ENCODE assay signal across 26 cellular contexts in genomic region chr3:141594357-141594756, GRCh38.
"Had no signal": no experiment of that assay in that cellular context is flagged by ENCODE, and none has a peak within 500 bp of the region (broad histone marks: within the 10 kb centered on the region; RNA-seq: fewer than 3 reads in every experiment).

No MANE protein-coding gene starts in this region.

- H3K27me3 Mint-ChIP-seq: stimulated activated memory B cell treated with anti-CD40 and anti-IgM and Interleukin-4, amounts not matched to agents 10 μg/mL and 1 μg/mL and 100 μg/mL, for 72 hours; type B pancreatic cell had no signal

- H3K4me1 ChIP-seq: esophagus squamous epithelium, lower lobe of right lung, psoas muscle, spleen, testis had no signal

- H3K4me3 Mint-ChIP-seq: natural killer cell; stimulated activated memory B cell treated with anti-CD40 and anti-IgM and Interleukin-4, amounts not matched to agents 10 μg/mL and 1 μg/mL and 100 μg/mL, for 72 hours; type B pancreatic cell had no signal

- FAIRE-seq: keratinocyte had no signal

- H3K9me3 ChIP-seq: lower lobe of right lung, ovary, psoas muscle, spleen, testis, tibial artery had no signal

- H3K4me1 Mint-ChIP-seq: stimulated activated memory B cell treated with anti-CD40 and anti-IgM and Interleukin-4, amounts not matched to agents 10 μg/mL and 1 μg/mL and 100 μg/mL, for 72 hours had no signal

- H3K27ac ChIP-seq: coronary artery, esophagus squamous epithelium, lower lobe of right lung, ovary, psoas muscle, skin epidermis, spleen, testis, tibial artery had no signal

- ATAC-seq: left ventricle myocardium superior; lower lobe of right lung; natural killer cell; psoas muscle; right cardiac atrium; stimulated activated memory B cell treated with anti-CD40 and anti-IgM and Interleukin-4, amounts not matched to agents 10 μg/mL and 1 μg/mL and 100 μg/mL, for 72 hours; stimulated activated naive CD8-positive, alpha-beta T cell treated with anti-CD3 and anti-CD28 coated beads, Interleukin-15, Interleukin-2, amounts not matched to agents 100 U/mL and 50 U/mL, for 24 hours had no signal

- H3K36me3 ChIP-seq: ovary had no signal

- H3K4me3 ChIP-seq: coronary artery, esophagus squamous epithelium, lower lobe of right lung, ovary, psoas muscle, skin epidermis, spleen, testis, tibial artery had no signal

- DNase-seq: dermis blood vessel endothelial cell; effector memory CD4-positive, alpha-beta T cell; erythroblast; esophagus squamous epithelium; foreskin melanocyte; glutamatergic neuron; hypothalamus; left ventricle myocardium superior; lower lobe of right lung; natural killer cell; occipital lobe; ovary; posterior cingulate gyrus; psoas muscle; right cardiac atrium; spleen; stimulated activated CD4-positive, alpha-beta T cell treated with anti-CD3 and anti-CD28 coated beads, Interleukin-4, amount 100 ng/mL, for 4 hours; stimulated activated naive CD8-positive, alpha-beta T cell treated with anti-CD3 and anti-CD28 coated beads, Interleukin-15, Interleukin-2, amounts not matched to agents 100 U/mL and 50 U/mL, for 24 hours; substantia nigra; testis; tibial artery had no signal

- H3K9me3 Mint-ChIP-seq: natural killer cell had no signal

- H3K27me3 ChIP-seq: esophagus squamous epithelium, ovary, spleen, testis, tibial artery had no signal

- H3K27ac Mint-ChIP-seq: stimulated activated memory B cell treated with anti-CD40 and anti-IgM and Interleukin-4, amounts not matched to agents 10 μg/mL and 1 μg/mL and 100 μg/mL, for 72 hours; type B pancreatic cell had no signal
